1 cellular context compared by ENCODE assay signal in the genomic region with DNA sequence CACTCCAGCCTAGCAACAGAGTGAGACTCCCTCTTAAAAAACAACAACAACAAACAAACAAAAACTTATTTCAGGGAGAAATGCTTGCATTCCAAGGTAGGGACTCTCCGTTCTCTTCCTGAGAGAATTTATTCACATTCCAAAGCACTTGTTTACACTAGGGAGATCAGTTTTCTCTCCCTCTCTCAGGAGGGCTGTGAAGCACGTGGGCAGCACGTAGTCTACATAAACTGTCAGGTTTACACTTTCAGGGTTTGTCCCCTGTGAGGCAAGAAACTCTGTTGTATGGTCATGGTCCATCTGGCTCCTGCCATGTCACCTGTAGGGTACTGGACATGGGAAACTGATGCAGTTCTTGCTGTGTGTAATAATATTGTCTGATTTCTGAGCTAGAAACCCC.
TF ChIP-seq lines count a peak whose summit lies in the region.

No MANE protein-coding gene starts in this region.

TF ChIP-seq in HepG2, 621 proteins besides CTCF, POLR2A, EP300 and RAD21 (continued from another document and continues in another):
- TF ChIP-seq, protein P1, sequence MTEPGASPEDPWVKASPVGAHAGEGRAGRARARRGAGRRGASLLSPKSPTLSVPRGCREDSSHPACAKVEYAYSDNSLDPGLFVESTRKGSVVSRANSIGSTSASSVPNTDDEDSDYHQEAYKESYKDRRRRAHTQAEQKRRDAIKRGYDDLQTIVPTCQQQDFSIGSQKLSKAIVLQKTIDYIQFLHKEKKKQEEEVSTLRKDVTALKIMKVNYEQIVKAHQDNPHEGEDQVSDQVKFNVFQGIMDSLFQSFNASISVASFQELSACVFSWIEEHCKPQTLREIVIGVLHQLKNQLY (CRISPR knock-in tag; IDR thresholded peaks at IDR 0.05), result peak; percentile 94
- TF ChIP-seq ZNF124 (CRISPR knock-in tag; IDR thresholded peaks at IDR 0.05) (no peak), FOXA1 (IDR thresholded peaks at IDR 0.05) (no peak), FOXA1 (CRISPR knock-in tag; IDR thresholded peaks at IDR 0.05) (peak; percentile 75), IKZF1 (IDR thresholded peaks at IDR 0.05) (no peak), ZNF30 (CRISPR knock-in tag; IDR thresholded peaks at IDR 0.05) (no peak), ZNF839 (CRISPR knock-in tag; IDR thresholded peaks at IDR 0.05; ENCODE audit: borderline replicate concordance) (no peak), BCL6 (CRISPR knock-in tag; IDR thresholded peaks at IDR 0.05) (peak; percentile 36; the same call in 1 of the 2 replicates), HNRNPH1 (optimal IDR thresholded peaks at IDR 0.05; ENCODE audit: low read depth, low read length) (no peak), ZNF598 (CRISPR knock-in tag; IDR thresholded peaks at IDR 0.05; ENCODE audit: borderline replicate concordance) (no peak), ISL2 (CRISPR knock-in tag; IDR thresholded peaks at IDR 0.05) (peak; percentile 21; the same call in 1 of the 2 replicates), GPN1 (CRISPR knock-in tag; IDR thresholded peaks at IDR 0.05; ENCODE audit: borderline replicate concordance) (no peak), PHF20 (CRISPR knock-in tag; IDR thresholded peaks at IDR 0.05) (no peak), ZC3H4 (CRISPR knock-in tag; IDR thresholded peaks at IDR 0.05; ENCODE audit: borderline replicate concordance) (no peak), SOX6 (IDR thresholded peaks at IDR 0.05) (no peak), SOX6 (CRISPR knock-in tag; IDR thresholded peaks at IDR 0.05) (peak; percentile 66), NFE2L1 (CRISPR knock-in tag; IDR thresholded peaks at IDR 0.05; ENCODE audit: borderline replicate concordance) (no peak), NR2F1 (CRISPR knock-in tag; IDR thresholded peaks at IDR 0.05) (no peak), ZFP36L1 (CRISPR knock-in tag; IDR thresholded peaks at IDR 0.05) (peak; percentile 72; the same call in 1 of the 2 replicates), SRSF4 (IDR thresholded peaks at IDR 0.05; ENCODE audit: low read depth, low read length, poor library complexity, severe bottlenecking) (no peak), ZKSCAN5 (CRISPR knock-in tag; IDR thresholded peaks at IDR 0.05) (no peak), ZNF264 (CRISPR knock-in tag; IDR thresholded peaks at IDR 0.05) (no peak), ZNF331 (CRISPR knock-in tag; IDR thresholded peaks at IDR 0.05) (peak; percentile 43; the same call in 1 of the 2 replicates), NFIC (IDR thresholded peaks at IDR 0.05; ENCODE audit: low read length) (no peak), EHMT2 (IDR thresholded peaks at IDR 0.05; ENCODE audit: borderline replicate concordance, low read depth, low read length) (no peak), ZNF724P (CRISPR knock-in tag; IDR thresholded peaks at IDR 0.05; ENCODE audit: borderline replicate concordance) (no peak), KLF6 (CRISPR knock-in tag; IDR thresholded peaks at IDR 0.05) (peak; percentile 67; the same call in 1 of the 2 replicates), CBX1 (IDR thresholded peaks at IDR 0.05; ENCODE audit: low read depth) (no peak), HCFC1 (IDR thresholded peaks at IDR 0.05; ENCODE audit: low read depth, low read length) (no peak), ZNF629 (CRISPR knock-in tag; conservative IDR thresholded peaks at IDR 0.05) (no peak), IRF2 (CRISPR knock-in tag; IDR thresholded peaks at IDR 0.05) (peak; percentile 61; the same call in 1 of the 2 replicates), KDM2A (CRISPR knock-in tag; IDR thresholded peaks at IDR 0.05; ENCODE audit: borderline replicate concordance, low read depth) (no peak), ZNF441 (CRISPR knock-in tag; IDR thresholded peaks at IDR 0.05; ENCODE audit: borderline replicate concordance) (peak; percentile 67; the same call in 1 of the 2 replicates), ZMYM3 (CRISPR knock-in tag; IDR thresholded peaks at IDR 0.05) (peak; percentile 14; the same call in 1 of the 2 replicates), ZNF883 (CRISPR knock-in tag; IDR thresholded peaks at IDR 0.05; ENCODE audit: not compliant biosample characterization) (no peak), ZNF430 (CRISPR knock-in tag; IDR thresholded peaks at IDR 0.05) (no peak)
- TF ChIP-seq, protein P2, sequence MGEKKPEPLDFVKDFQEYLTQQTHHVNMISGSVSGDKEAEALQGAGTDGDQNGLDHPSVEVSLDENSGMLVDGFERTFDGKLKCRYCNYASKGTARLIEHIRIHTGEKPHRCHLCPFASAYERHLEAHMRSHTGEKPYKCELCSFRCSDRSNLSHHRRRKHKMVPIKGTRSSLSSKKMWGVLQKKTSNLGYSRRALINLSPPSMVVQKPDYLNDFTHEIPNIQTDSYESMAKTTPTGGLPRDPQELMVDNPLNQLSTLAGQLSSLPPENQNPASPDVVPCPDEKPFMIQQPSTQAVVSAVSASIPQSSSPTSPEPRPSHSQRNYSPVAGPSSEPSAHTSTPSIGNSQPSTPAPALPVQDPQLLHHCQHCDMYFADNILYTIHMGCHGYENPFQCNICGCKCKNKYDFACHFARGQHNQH (CRISPR knock-in tag; IDR thresholded peaks at IDR 0.05), result peak; percentile 60; the same call in 1 of the 2 replicates
- TF ChIP-seq, protein P3, sequence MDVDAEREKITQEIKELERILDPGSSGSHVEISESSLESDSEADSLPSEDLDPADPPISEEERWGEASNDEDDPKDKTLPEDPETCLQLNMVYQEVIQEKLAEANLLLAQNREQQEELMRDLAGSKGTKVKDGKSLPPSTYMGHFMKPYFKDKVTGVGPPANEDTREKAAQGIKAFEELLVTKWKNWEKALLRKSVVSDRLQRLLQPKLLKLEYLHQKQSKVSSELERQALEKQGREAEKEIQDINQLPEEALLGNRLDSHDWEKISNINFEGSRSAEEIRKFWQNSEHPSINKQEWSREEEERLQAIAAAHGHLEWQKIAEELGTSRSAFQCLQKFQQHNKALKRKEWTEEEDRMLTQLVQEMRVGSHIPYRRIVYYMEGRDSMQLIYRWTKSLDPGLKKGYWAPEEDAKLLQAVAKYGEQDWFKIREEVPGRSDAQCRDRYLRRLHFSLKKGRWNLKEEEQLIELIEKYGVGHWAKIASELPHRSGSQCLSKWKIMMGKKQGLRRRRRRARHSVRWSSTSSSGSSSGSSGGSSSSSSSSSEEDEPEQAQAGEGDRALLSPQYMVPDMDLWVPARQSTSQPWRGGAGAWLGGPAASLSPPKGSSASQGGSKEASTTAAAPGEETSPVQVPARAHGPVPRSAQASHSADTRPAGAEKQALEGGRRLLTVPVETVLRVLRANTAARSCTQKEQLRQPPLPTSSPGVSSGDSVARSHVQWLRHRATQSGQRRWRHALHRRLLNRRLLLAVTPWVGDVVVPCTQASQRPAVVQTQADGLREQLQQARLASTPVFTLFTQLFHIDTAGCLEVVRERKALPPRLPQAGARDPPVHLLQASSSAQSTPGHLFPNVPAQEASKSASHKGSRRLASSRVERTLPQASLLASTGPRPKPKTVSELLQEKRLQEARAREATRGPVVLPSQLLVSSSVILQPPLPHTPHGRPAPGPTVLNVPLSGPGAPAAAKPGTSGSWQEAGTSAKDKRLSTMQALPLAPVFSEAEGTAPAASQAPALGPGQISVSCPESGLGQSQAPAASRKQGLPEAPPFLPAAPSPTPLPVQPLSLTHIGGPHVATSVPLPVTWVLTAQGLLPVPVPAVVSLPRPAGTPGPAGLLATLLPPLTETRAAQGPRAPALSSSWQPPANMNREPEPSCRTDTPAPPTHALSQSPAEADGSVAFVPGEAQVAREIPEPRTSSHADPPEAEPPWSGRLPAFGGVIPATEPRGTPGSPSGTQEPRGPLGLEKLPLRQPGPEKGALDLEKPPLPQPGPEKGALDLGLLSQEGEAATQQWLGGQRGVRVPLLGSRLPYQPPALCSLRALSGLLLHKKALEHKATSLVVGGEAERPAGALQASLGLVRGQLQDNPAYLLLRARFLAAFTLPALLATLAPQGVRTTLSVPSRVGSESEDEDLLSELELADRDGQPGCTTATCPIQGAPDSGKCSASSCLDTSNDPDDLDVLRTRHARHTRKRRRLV (CRISPR knock-in tag; IDR thresholded peaks at IDR 0.05), result no peak
- TF ChIP-seq, protein P4, sequence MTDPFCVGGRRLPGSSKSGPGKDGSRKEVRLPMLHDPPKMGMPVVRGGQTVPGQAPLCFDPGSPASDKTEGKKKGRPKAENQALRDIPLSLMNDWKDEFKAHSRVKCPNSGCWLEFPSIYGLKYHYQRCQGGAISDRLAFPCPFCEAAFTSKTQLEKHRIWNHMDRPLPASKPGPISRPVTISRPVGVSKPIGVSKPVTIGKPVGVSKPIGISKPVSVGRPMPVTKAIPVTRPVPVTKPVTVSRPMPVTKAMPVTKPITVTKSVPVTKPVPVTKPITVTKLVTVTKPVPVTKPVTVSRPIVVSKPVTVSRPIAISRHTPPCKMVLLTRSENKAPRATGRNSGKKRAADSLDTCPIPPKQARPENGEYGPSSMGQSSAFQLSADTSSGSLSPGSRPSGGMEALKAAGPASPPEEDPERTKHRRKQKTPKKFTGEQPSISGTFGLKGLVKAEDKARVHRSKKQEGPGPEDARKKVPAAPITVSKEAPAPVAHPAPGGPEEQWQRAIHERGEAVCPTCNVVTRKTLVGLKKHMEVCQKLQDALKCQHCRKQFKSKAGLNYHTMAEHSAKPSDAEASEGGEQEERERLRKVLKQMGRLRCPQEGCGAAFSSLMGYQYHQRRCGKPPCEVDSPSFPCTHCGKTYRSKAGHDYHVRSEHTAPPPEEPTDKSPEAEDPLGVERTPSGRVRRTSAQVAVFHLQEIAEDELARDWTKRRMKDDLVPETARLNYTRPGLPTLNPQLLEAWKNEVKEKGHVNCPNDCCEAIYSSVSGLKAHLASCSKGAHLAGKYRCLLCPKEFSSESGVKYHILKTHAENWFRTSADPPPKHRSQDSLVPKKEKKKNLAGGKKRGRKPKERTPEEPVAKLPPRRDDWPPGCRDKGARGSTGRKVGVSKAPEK (CRISPR knock-in tag; IDR thresholded peaks at IDR 0.05; ENCODE audit: borderline replicate concordance), result no peak
- TF ChIP-seq, protein P5, sequence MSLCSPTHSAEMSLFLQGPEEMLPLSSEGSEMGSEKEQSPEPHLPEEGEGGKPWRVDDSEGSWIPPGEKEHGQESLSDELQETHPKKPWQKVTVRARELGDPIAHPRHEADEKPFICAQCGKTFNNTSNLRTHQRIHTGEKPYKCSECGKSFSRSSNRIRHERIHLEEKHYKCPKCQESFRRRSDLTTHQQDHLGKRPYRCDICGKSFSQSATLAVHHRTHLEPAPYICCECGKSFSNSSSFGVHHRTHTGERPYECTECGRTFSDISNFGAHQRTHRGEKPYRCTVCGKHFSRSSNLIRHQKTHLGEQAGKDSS (CRISPR knock-in tag; IDR thresholded peaks at IDR 0.05; ENCODE audit: borderline replicate concordance, low read depth), result no peak
- TF ChIP-seq, protein P6, sequence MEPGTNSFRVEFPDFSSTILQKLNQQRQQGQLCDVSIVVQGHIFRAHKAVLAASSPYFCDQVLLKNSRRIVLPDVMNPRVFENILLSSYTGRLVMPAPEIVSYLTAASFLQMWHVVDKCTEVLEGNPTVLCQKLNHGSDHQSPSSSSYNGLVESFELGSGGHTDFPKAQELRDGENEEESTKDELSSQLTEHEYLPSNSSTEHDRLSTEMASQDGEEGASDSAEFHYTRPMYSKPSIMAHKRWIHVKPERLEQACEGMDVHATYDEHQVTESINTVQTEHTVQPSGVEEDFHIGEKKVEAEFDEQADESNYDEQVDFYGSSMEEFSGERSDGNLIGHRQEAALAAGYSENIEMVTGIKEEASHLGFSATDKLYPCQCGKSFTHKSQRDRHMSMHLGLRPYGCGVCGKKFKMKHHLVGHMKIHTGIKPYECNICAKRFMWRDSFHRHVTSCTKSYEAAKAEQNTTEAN (CRISPR knock-in tag; conservative IDR thresholded peaks at IDR 0.05), result 0 out of 2 replicates have a peak, but pooled peaks have one; percentile 30
- TF ChIP-seq, protein P7, sequence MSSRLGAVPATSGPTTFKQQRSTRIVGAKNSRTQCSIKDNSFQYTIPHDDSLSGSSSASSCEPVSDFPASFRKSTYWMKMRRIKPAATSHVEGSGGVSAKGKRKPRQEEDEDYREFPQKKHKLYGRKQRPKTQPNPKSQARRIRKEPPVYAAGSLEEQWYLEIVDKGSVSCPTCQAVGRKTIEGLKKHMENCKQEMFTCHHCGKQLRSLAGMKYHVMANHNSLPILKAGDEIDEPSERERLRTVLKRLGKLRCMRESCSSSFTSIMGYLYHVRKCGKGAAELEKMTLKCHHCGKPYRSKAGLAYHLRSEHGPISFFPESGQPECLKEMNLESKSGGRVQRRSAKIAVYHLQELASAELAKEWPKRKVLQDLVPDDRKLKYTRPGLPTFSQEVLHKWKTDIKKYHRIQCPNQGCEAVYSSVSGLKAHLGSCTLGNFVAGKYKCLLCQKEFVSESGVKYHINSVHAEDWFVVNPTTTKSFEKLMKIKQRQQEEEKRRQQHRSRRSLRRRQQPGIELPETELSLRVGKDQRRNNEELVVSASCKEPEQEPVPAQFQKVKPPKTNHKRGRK (CRISPR knock-in tag; IDR thresholded peaks at IDR 0.05), result no peak
- TF ChIP-seq, protein P8, sequence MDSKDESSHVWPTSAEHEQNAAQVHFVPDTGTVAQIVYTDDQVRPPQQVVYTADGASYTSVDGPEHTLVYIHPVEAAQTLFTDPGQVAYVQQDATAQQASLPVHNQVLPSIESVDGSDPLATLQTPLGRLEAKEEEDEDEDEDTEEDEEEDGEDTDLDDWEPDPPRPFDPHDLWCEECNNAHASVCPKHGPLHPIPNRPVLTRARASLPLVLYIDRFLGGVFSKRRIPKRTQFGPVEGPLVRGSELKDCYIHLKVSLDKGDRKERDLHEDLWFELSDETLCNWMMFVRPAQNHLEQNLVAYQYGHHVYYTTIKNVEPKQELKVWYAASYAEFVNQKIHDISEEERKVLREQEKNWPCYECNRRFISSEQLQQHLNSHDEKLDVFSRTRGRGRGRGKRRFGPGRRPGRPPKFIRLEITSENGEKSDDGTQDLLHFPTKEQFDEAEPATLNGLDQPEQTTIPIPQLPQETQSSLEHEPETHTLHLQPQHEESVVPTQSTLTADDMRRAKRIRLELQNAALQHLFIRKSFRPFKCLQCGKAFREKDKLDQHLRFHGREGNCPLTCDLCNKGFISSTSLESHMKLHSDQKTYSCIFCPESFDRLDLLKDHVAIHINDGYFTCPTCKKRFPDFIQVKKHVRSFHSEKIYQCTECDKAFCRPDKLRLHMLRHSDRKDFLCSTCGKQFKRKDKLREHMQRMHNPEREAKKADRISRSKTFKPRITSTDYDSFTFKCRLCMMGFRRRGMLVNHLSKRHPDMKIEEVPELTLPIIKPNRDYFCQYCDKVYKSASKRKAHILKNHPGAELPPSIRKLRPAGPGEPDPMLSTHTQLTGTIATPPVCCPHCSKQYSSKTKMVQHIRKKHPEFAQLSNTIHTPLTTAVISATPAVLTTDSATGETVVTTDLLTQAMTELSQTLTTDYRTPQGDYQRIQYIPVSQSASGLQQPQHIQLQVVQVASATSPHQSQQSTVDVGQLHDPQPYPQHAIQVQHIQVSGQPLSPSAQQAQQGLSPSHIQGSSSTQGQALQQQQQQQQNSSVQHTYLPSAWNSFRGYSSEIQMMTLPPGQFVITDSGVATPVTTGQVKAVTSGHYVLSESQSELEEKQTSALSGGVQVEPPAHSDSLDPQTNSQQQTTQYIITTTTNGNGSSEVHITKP (CRISPR knock-in tag; IDR thresholded peaks at IDR 0.05; ENCODE audit: low read depth), result 0 out of 2 replicates have a peak, but pooled peaks have one; percentile 41
